20 cellular contexts compared by ENCODE assay signal in the genomic region with DNA sequence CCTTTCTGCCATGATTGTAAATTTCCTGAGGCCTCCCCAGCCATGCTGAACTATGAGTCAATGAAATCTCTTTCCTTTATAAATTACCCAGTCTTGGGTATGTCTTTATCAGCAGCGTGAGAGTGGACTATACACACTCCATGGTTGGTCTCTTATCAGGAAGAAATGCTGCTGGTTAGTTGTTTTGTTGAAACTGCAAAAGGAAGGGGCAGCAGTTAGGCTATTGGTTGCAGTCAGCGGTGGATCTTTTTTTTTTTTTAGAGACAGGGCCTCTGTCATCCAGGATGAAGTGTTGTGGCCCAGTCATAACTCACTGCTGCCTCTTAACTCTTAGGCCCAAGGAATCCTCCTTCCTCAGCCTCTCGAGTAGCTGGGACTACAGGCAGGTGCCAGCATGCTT.
"Had no signal": no experiment of that assay in that cellular context is flagged by ENCODE, and none has a peak within 500 bp of the region (broad histone marks: within the 10 kb centered on the region; RNA-seq: fewer than 3 reads in every experiment).

No MANE protein-coding gene starts in this region.

- H3K4me1 ChIP-seq: parathyroid adenoma had no signal

- DNase-seq: effector memory CD4-positive, alpha-beta T cell; esophagus squamous epithelium; foreskin fibroblast; glutamatergic neuron; naive B cell; psoas muscle; retina; spleen; stimulated activated CD4-positive, alpha-beta T cell treated with anti-CD3 and anti-CD28 coated beads, Interleukin-15, amount 100 ng/mL, for 24 hours; stimulated activated CD4-positive, alpha-beta T cell treated with anti-CD3 and anti-CD28 coated beads, Interleukin-1b, Interleukin-23, amount 100 ng/mL, for 48 hours; stimulated activated CD4-positive, alpha-beta T cell treated with anti-CD3 and anti-CD28 coated beads, Interleukin-4, amount 100 ng/mL, for 24 hours; stimulated activated naive CD8-positive, alpha-beta T cell treated with anti-CD3 and anti-CD28 coated beads, Interleukin-15, amount 100 ng/mL, for 72 hours; testis; upper lobe of right lung had no signal

- H3K27me3 ChIP-seq: esophagus squamous epithelium, gastroesophageal sphincter, spleen, testis, tibial nerve, upper lobe of right lung, vagina had no signal

- H3K27ac Mint-ChIP-seq: naive B cell; stimulated activated memory B cell treated with anti-CD40 and anti-IgM and Interleukin-4, amounts not matched to agents 10 μg/mL and 1 μg/mL and 100 μg/mL, for 72 hours; stimulated activated naive CD8-positive, alpha-beta T cell treated with anti-CD3 and anti-CD28 coated beads, Interleukin-15, amount 100 ng/mL, for 72 hours had no signal

- H3K4me3 ChIP-seq: esophagus squamous epithelium, gastroesophageal sphincter, psoas muscle, spleen, testis, tibial nerve, upper lobe of right lung, vagina had no signal

- H3K4me3 Mint-ChIP-seq: naive B cell; nephron; stimulated activated memory B cell treated with anti-CD40 and anti-IgM and Interleukin-4, amounts not matched to agents 10 μg/mL and 1 μg/mL and 100 μg/mL, for 72 hours; stimulated activated naive CD8-positive, alpha-beta T cell treated with anti-CD3 and anti-CD28 coated beads, Interleukin-15, amount 100 ng/mL, for 72 hours had no signal

- H3K27me3 Mint-ChIP-seq: naive B cell; stimulated activated memory B cell treated with anti-CD40 and anti-IgM and Interleukin-4, amounts not matched to agents 10 μg/mL and 1 μg/mL and 100 μg/mL, for 72 hours; stimulated activated naive CD8-positive, alpha-beta T cell treated with anti-CD3 and anti-CD28 coated beads, Interleukin-15, amount 100 ng/mL, for 72 hours had no signal

- H3K9me3 ChIP-seq: esophagus squamous epithelium, gastroesophageal sphincter, psoas muscle, testis, tibial nerve, upper lobe of right lung, vagina had no signal
